In genomic region chr2:25651066-25651465, GRCh38 we compare ENCODE assay signal across 25 cellular contexts. TPM values are rescaled to one million over a fixed set of nuclear protein-coding genes. Genes with fewer than 3 reads are reported as not detected.
A peak's percentile ranks its signal among the peaks of the same experiment; 100 is the strongest.
DNase-seq lines count a peak whose midpoint lies in the region; ATAC-seq and TF ChIP-seq lines count a peak whose summit lies in the region.
"Had no signal": no experiment of that assay in that cellular context is flagged by ENCODE, and none has a peak within 500 bp of the region (broad histone marks: within the 10 kb centered on the region; RNA-seq: fewer than 3 reads in every experiment).

No MANE protein-coding gene starts in this region.

- H3K27ac Mint-ChIP-seq in mesothelial cell of epicardium = no peak overlapping the region
- H3K27ac Mint-ChIP-seq: activated CD4-positive, alpha-beta T cell treated with anti-CD3 and anti-CD28 coated beads, Interleukin-2, amount 10 ng/mL, durations not matched to agents 24 days and 14 days; activated naive CD4-positive, alpha-beta T cell treated with anti-CD3 and anti-CD28 coated beads, Interleukin-2, amount 50 U/mL, for 24 hours; stimulated activated naive CD8-positive, alpha-beta T cell treated with anti-CD3 and anti-CD28 coated beads, Interleukin-15, Interleukin-2, amounts not matched to agents 100 ng/mL and 50 ng/mL, for 24 hours; T-helper 2 cell treated with Interferon-gamma antibody and Interleukin-4, amounts not matched to agents 5 μg/mL and 100 μg/mL, for 36 hours had no signal

- no peaks in the 10 kb centered on the region for H3K27me3 Mint-ChIP-seq in mesothelial cell of epicardium (ENCODE audit: low read depth)
- H3K27me3 Mint-ChIP-seq: activated CD4-positive, alpha-beta T cell treated with anti-CD3 and anti-CD28 coated beads, Interleukin-2, amount 10 ng/mL, durations not matched to agents 24 days and 14 days; activated naive CD4-positive, alpha-beta T cell treated with anti-CD3 and anti-CD28 coated beads, Interleukin-2, amount 50 U/mL, for 24 hours; effector memory CD8-positive, alpha-beta T cell; stimulated activated naive CD8-positive, alpha-beta T cell treated with anti-CD3 and anti-CD28 coated beads, Interleukin-15, Interleukin-2, amounts not matched to agents 100 ng/mL and 50 ng/mL, for 24 hours had no signal

- no peak overlapping the region for H3K4me3 Mint-ChIP-seq in mesothelial cell of epicardium
- H3K4me3 Mint-ChIP-seq: activated CD4-positive, alpha-beta T cell treated with anti-CD3 and anti-CD28 coated beads, Interleukin-2, amount 10 ng/mL, durations not matched to agents 24 days and 14 days; activated naive CD4-positive, alpha-beta T cell treated with anti-CD3 and anti-CD28 coated beads, Interleukin-2, amount 50 U/mL, for 24 hours; effector memory CD8-positive, alpha-beta T cell; stimulated activated naive CD8-positive, alpha-beta T cell treated with anti-CD3 and anti-CD28 coated beads, Interleukin-15, Interleukin-2, amounts not matched to agents 100 ng/mL and 50 ng/mL, for 24 hours; T-helper 2 cell treated with Interferon-gamma antibody and Interleukin-4, amounts not matched to agents 5 μg/mL and 100 μg/mL, for 36 hours had no signal

- no peaks in the 10 kb centered on the region for H3K36me3 ChIP-seq in MG63
- H3K36me3 ChIP-seq: ascending aorta, lower lobe of right lung, Peyer's patch, thyroid gland had no signal

- TF ChIP-seq CTCF in cardiac fibroblast (IDR thresholded peaks at IDR 0.05; ENCODE audit: low read depth, low read length) (no peak), fibroblast of villous mesenchyme (IDR thresholded peaks at IDR 0.05; ENCODE audit: insufficient read depth, low read depth, low read length) (no peak), mesothelial cell of epicardium (IDR thresholded peaks at IDR 0.05; ENCODE audit: unreplicated experiment) (no peak)

- H3K9me3 Mint-ChIP-seq in mesothelial cell of epicardium = no peaks in the 10 kb centered on the region
- H3K9me3 Mint-ChIP-seq: activated CD4-positive, alpha-beta T cell treated with anti-CD3 and anti-CD28 coated beads, Interleukin-2, amount 10 ng/mL, durations not matched to agents 24 days and 14 days; activated naive CD4-positive, alpha-beta T cell treated with anti-CD3 and anti-CD28 coated beads, Interleukin-2, amount 50 U/mL, for 24 hours; effector memory CD8-positive, alpha-beta T cell; stimulated activated naive CD8-positive, alpha-beta T cell treated with anti-CD3 and anti-CD28 coated beads, Interleukin-15, Interleukin-2, amounts not matched to agents 100 ng/mL and 50 ng/mL, for 24 hours; T-helper 2 cell treated with Interferon-gamma antibody and Interleukin-4, amounts not matched to agents 5 μg/mL and 100 μg/mL, for 36 hours had no signal

- peaks cover 17% of the 10 kb centered on the region for H3K36me3 Mint-ChIP-seq in mesothelial cell of epicardium

- no peak for ATAC-seq in GM18868 (IDR thresholded peaks at IDR 0.05; ENCODE audit: unreplicated experiment)
- ATAC-seq in GM21576 (IDR thresholded peaks at IDR 0.05; ENCODE audit: unreplicated experiment) = no peak
- ATAC-seq: effector memory CD8-positive, alpha-beta T cell had no signal

- H3K4me3 ChIP-seq in MG63 = no peak overlapping the region
- no peak overlapping the region for H3K4me3 ChIP-seq in cardiac fibroblast (replicated peaks in 1 of 2; ENCODE audit: low read depth in 2 of 2, low read length in 2 of 2)
- H3K4me3 ChIP-seq in fibroblast of villous mesenchyme (ENCODE audit: low read depth, low read length) = no peak overlapping the region
- H3K4me3 ChIP-seq: ascending aorta, lower lobe of right lung, Peyer's patch, spleen, thyroid gland had no signal

- no peaks in the 10 kb centered on the region for H3K27me3 ChIP-seq in MG63
- H3K27me3 ChIP-seq: ascending aorta, Peyer's patch, spleen, thyroid gland had no signal

- H3K9me3 ChIP-seq in MG63 = no peaks in the 10 kb centered on the region; the same call in 1 of the 2 replicates
- H3K9me3 ChIP-seq: ascending aorta, lower lobe of right lung, Peyer's patch, SK-N-SH, spleen, thyroid gland had no signal

- H3K4me1 Mint-ChIP-seq in mesothelial cell of epicardium = peaks cover 2% of the 10 kb centered on the region
- H3K4me1 Mint-ChIP-seq: activated CD4-positive, alpha-beta T cell treated with anti-CD3 and anti-CD28 coated beads, Interleukin-2, amount 10 ng/mL, durations not matched to agents 24 days and 14 days had no signal

- peak; percentile 22 for DNase-seq in MG63
- peak; percentile 77 to 90 for DNase-seq in cardiac fibroblast (ENCODE audit: low read depth in 2 of 2)
- peak; percentile 64 for DNase-seq in fibroblast of villous mesenchyme (ENCODE audit: low read depth)
- no peak for DNase-seq in mesothelial cell of epicardium (ENCODE audit: low spot score in 2 of 2, unreplicated experiment in 2 of 2)
- DNase-seq in inferior parietal cortex (ENCODE audit: extremely low spot score) = no peak
- DNase-seq: activated CD4-positive, alpha-beta T cell treated with anti-CD3 and anti-CD28 coated beads, Interleukin-2, amount 10 ng/mL, durations not matched to agents 24 days and 14 days; AML-193; DMS79 treated with DMSO at 0.1 percent for 48 hours; effector memory CD8-positive, alpha-beta T cell; foreskin melanocyte; kidney; lower lobe of right lung; NCI-H1436 treated with DMSO at 0.1 percent for 48 hours; NCI-H510A treated with DMSO at 0.1 percent for 48 hours; Peyer's patch; SK-N-SH; spleen; stimulated activated CD4-positive, alpha-beta T cell treated with anti-CD3 and anti-CD28 coated beads, Interleukin-4, amount 100 ng/mL, for 24 hours; thyroid gland had no signal

RNA-seq across cellular contexts. Expression of gene DTNB, which starts 22.3 kb away (rescaled TPM):
- total RNA-seq in MG63 (2014; rRNA removed; shearing (Covaris generic); ENCODE audit: low replicate concordance) = 8.2 and 56.7 TPM in 2 replicates
- total RNA-seq in fibroblast of villous mesenchyme = 4.8 and 5.2 TPM in 2 replicates
- 30.1 to 37.7 TPM (median 36.3 TPM) in 3 replicates for total RNA-seq in mesothelial cell of epicardium

Comparison
In these comparisons a context has a peak if more than half of its experiments do, and no peak if none do; other contexts are left out.
1. DNase-seq: peak in MG63 (single experiment), cardiac fibroblast (2 of 2) and fibroblast of villous mesenchyme (single experiment); none in mesothelial cell of epicardium (0 of 2) and inferior parietal cortex (single experiment).